Comparison of ENCODE assay signal across 14 cellular contexts in the genomic region with DNA sequence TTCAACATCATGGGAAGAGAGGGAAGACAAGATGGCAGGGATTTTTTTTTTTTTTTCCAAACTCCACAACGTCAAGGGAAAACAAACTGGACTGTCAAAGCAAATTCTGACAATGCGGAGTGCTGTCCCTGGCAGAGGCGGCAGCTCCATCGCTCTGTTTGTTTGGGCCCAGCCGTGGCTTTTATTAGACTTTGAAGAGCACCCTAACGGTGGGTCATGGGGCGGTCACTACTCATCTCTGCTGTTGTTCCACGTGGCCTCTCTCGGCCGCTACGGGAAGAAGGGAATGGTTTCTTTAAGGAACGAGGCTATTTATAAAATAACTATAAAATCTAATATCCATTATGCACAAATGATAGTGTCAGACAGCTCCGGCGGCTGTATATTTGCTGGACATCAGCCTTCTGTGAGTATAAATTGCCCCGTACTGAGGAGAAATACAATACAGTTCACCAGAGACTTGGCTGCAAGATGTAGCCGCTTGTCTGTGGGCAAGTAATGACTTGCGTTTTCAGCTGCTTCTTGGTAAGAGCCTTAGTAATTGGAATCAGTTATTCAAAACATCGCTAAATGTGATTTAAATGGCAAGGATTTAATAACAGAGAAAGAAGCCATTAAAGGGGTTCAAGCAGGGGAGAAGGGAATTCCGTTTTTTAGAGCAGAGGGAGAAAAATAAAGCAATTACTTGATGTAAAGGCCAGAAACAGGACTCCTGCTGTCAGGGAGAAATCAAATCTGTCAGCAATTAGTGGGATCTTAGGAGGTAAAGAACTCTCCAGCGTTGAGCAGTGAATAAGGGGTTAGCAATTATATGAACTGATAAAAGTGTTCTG.
DNase-seq lines count a peak whose midpoint lies in the region; ATAC-seq and TF ChIP-seq lines count a peak whose summit lies in the region.
"Had no signal": no experiment of that assay in that cellular context is flagged by ENCODE, and none has a peak within 500 bp of the region (broad histone marks: within the 10 kb centered on the region; RNA-seq: fewer than 3 reads in every experiment).

No MANE protein-coding gene starts in this region.

- CTCF ChIA-PET in CD8-positive, alpha-beta T cell (lab: Charles Lee) = no interaction called here

- intact Hi-C loops in CD8-positive, alpha-beta T cell (cut with DNase I, micrococcal nuclease) = no loop called here

- peaks cover 8% of the 10 kb centered on the region for H3K27me3 Mint-ChIP-seq in CD8-positive, alpha-beta T cell (ENCODE audit: low read depth)

- DNase-seq in NCI-H1092 (lab: John Stamatoyannopoulos, UW) (peak; percentile 24), OCI-M1 (lab: John Stamatoyannopoulos, UW) (peak; percentile 7), fibroblast of peridontal ligament (ENCODE audit: extremely low read depth) (peak; percentile 41), smooth muscle cell (lab: John Stamatoyannopoulos, UW; ENCODE audit: unreplicated experiment) (no peak), RKO (ENCODE audit: low spot score) (no peak)
- no peak for DNase-seq in stimulated activated naive CD4-positive, alpha-beta T cell treated with Interleukin-2 at 50 U/mL for 16 hours (lab: John Stamatoyannopoulos, UW)
- DNase-seq in CD8-positive, alpha-beta T cell = no peak
- DNase-seq: activated naive CD4-positive, alpha-beta T cell treated with Interleukin-2 at 50 U/mL for 16 hours; kidney glomerular epithelial cell; natural killer cell; NCI-H187 treated with DMSO at 0.1 percent for 48 hours; small intestine; testis had no signal

- POLR2A ChIA-PET in CD8-positive, alpha-beta T cell (lab: Charles Lee) = no interaction called here

- no peaks in the 10 kb centered on the region for H4K20me1 ChIP-seq in smooth muscle cell (ENCODE audit: low read depth)

- no peaks in the 10 kb centered on the region for H3K79me2 ChIP-seq in smooth muscle cell (ENCODE audit: low read depth)

- no peak overlapping the region for H3K4me2 ChIP-seq in smooth muscle cell

- no peak for TF ChIP-seq CTCF in smooth muscle cell (IDR thresholded peaks at IDR 0.05; ENCODE audit: borderline replicate concordance, insufficient read depth, poor library complexity, severe bottlenecking)
- TF ChIP-seq CTCF in CD8-positive, alpha-beta T cell (IDR thresholded peaks at IDR 0.05) = no peak

- no peak for ATAC-seq in CD8-positive, alpha-beta T cell
- ATAC-seq in GM21360 (IDR thresholded peaks at IDR 0.05; ENCODE audit: unreplicated experiment) = no peak
- ATAC-seq: natural killer cell had no signal

- no peak overlapping the region for H3K27ac ChIP-seq in smooth muscle cell (ENCODE audit: low read depth)
- no peak overlapping the region for H3K27ac ChIP-seq in CD8-positive, alpha-beta T cell (ENCODE audit: low read depth, low read length)
- H3K27ac ChIP-seq: testis had no signal

- no peaks in the 10 kb centered on the region for H3K36me3 Mint-ChIP-seq in CD8-positive, alpha-beta T cell
- H3K36me3 Mint-ChIP-seq: natural killer cell had no signal

- 84% methylated on average over 20 of the region's 20 CpGs for WGBS in smooth muscle cell (ENCODE audit: low lambda C conversion rate)

- no peak overlapping the region for H3K4me3 Mint-ChIP-seq in CD8-positive, alpha-beta T cell
- H3K4me3 Mint-ChIP-seq: natural killer cell had no signal

- peak overlapping the region; percentile 23 for H3K4me3 ChIP-seq in smooth muscle cell
- no peak overlapping the region for H3K4me3 ChIP-seq in CD8-positive, alpha-beta T cell (ENCODE audit: low read depth, low read length)
- H3K4me3 ChIP-seq: testis had no signal

- H2AFZ ChIP-seq in smooth muscle cell (ENCODE audit: low read depth) = no peak overlapping the region

- H3K9me3 ChIP-seq in smooth muscle cell (replicated peaks; ENCODE audit: low read depth) = no peaks in the 10 kb centered on the region
- no peaks in the 10 kb centered on the region for H3K9me3 ChIP-seq in CD8-positive, alpha-beta T cell (ENCODE audit: low read length)
- H3K9me3 ChIP-seq: testis had no signal

- H3K36me3 ChIP-seq in smooth muscle cell (ENCODE audit: low read depth) = no peaks in the 10 kb centered on the region
- H3K36me3 ChIP-seq in CD8-positive, alpha-beta T cell (ENCODE audit: insufficient read depth, low read length) = no peaks in the 10 kb centered on the region

- no peaks in the 10 kb centered on the region for H3K4me1 Mint-ChIP-seq in CD8-positive, alpha-beta T cell (ENCODE audit: low read depth)
- H3K4me1 Mint-ChIP-seq: natural killer cell had no signal

- H3K9me3 Mint-ChIP-seq in CD8-positive, alpha-beta T cell = no peaks in the 10 kb centered on the region
- H3K9me3 Mint-ChIP-seq: natural killer cell had no signal

- no peaks in the 10 kb centered on the region for H3F3A ChIP-seq in smooth muscle cell (ENCODE audit: low read depth)

- no peak overlapping the region for H3K27ac Mint-ChIP-seq in CD8-positive, alpha-beta T cell
- H3K27ac Mint-ChIP-seq: natural killer cell had no signal

- no peak overlapping the region for H3K9ac ChIP-seq in smooth muscle cell (ENCODE audit: low read depth)

- H3K27me3 ChIP-seq in smooth muscle cell (ENCODE audit: low read depth) = no peaks in the 10 kb centered on the region
- H3K27me3 ChIP-seq in CD8-positive, alpha-beta T cell (ENCODE audit: insufficient read depth, low read length) = no peaks in the 10 kb centered on the region
- H3K27me3 ChIP-seq: testis had no signal

- H3K4me1 ChIP-seq in smooth muscle cell (ENCODE audit: low read depth) = peaks cover 22% of the 10 kb centered on the region
- no peaks in the 10 kb centered on the region for H3K4me1 ChIP-seq in CD8-positive, alpha-beta T cell (ENCODE audit: insufficient read depth, low read length)
- H3K4me1 ChIP-seq: testis had no signal

Comparison
In these comparisons a context has a peak if more than half of its experiments do, and no peak if none do; other contexts are left out.
1. DNase-seq: peak in NCI-H1092 (single experiment), OCI-M1 (single experiment) and fibroblast of peridontal ligament (single experiment); none in smooth muscle cell (single experiment), stimulated activated naive CD4-positive, alpha-beta T cell treated with Interleukin-2 at 50 U/mL for 16 hours (single experiment), RKO (single experiment) and CD8-positive, alpha-beta T cell (0 of 7).